Comparison of ENCODE assay signal across 12 cellular contexts in the genomic region with DNA sequence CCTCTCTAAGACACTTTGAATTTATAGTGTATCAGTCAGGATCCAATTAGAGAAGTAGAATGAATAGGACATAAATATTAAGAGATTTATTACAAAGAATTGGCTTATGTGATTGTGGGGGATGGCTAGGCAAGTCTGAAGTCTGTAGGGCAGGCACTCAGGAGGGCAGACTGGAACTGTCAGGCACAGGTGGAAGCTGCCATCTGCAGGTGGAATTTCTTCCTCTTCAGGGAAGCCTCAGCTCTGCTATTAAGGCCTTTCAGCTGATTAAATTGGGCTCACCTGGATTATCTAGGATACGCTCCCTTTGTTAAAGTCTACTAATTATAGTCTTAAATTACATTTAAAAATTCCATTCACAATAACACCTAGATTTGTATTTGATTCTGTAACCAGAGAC.
DNase-seq lines count a peak whose midpoint lies in the region; TF ChIP-seq lines count a peak whose summit lies in the region.
"Had no signal": no experiment of that assay in that cellular context is flagged by ENCODE, and none has a peak within 500 bp of the region (broad histone marks: within the 10 kb centered on the region; RNA-seq: fewer than 3 reads in every experiment).

No MANE protein-coding gene starts in this region.

- H3K36me3 Mint-ChIP-seq in nephron (ENCODE audit: low read depth), result no peaks in the 10 kb centered on the region

- no peaks in the 10 kb centered on the region for H4K20me1 ChIP-seq in smooth muscle cell (ENCODE audit: low read depth)

- no peaks in the 10 kb centered on the region for H3K4me1 ChIP-seq in smooth muscle cell (ENCODE audit: low read depth)

- 94% methylated on average over 1 of the region's 1 CpG for WGBS in smooth muscle cell (ENCODE audit: low lambda C conversion rate)

- DNase-seq in NCI-H510A treated with DMSO at 0.1 percent for 48 hours (lab: John Stamatoyannopoulos, UW) (peak; percentile 8), NCI-H510A (lab: John Stamatoyannopoulos, UW) (no peak), NCI-H146 treated with DMSO at 0.1 percent for 48 hours (lab: John Stamatoyannopoulos, UW; ENCODE audit: unreplicated experiment) (peak; percentile 69), SW480 (ENCODE audit: low spot score) (peak; percentile 49), hypothalamus (lab: John Stamatoyannopoulos, UW) (no peak), smooth muscle cell (lab: John Stamatoyannopoulos, UW; ENCODE audit: unreplicated experiment) (no peak), T-helper 2 cell (no peak)
- DNase-seq: caudate nucleus; GF-D8; stimulated activated naive CD4-positive, alpha-beta T cell treated with Interleukin-2 at 50 U/mL for 16 hours had no signal

- no peak overlapping the region for H3K4me3 Mint-ChIP-seq in nephron

- no peak overlapping the region for H3K4me3 ChIP-seq in smooth muscle cell

- H3K27ac ChIP-seq in smooth muscle cell (ENCODE audit: low read depth), result no peak overlapping the region
- H3K27ac ChIP-seq: neutrophil had no signal

- H3K79me2 ChIP-seq in smooth muscle cell (ENCODE audit: low read depth), result no peaks in the 10 kb centered on the region

- H3K9ac ChIP-seq in smooth muscle cell (ENCODE audit: low read depth), result no peak overlapping the region

- H3K27ac Mint-ChIP-seq in nephron, result peak overlapping the region in 2 of 3 experiments; percentile 28 to 41

- no peak overlapping the region for H3K4me2 ChIP-seq in smooth muscle cell

- no peaks in the 10 kb centered on the region for H3K9me3 Mint-ChIP-seq in nephron

- H3F3A ChIP-seq in smooth muscle cell (ENCODE audit: low read depth), result peaks cover 6% of the 10 kb centered on the region

- TF ChIP-seq CTCF in nephron (IDR thresholded peaks at IDR 0.05; ENCODE audit: unreplicated experiment in 3 of 3) (peak in 2 of 3 experiments; percentile 15 to 30), smooth muscle cell (IDR thresholded peaks at IDR 0.05; ENCODE audit: borderline replicate concordance, insufficient read depth, poor library complexity, severe bottlenecking) (no peak)

- H2AFZ ChIP-seq in smooth muscle cell (ENCODE audit: low read depth), result no peak overlapping the region

- H3K9me3 ChIP-seq in smooth muscle cell (replicated peaks; ENCODE audit: low read depth), result no peaks in the 10 kb centered on the region
- H3K9me3 ChIP-seq: neutrophil had no signal

- H3K4me1 Mint-ChIP-seq in nephron, result peaks cover 48% of the 10 kb centered on the region

- H3K36me3 ChIP-seq in smooth muscle cell (ENCODE audit: low read depth), result no peaks in the 10 kb centered on the region
- H3K36me3 ChIP-seq: neutrophil had no signal

- H3K27me3 ChIP-seq in smooth muscle cell (ENCODE audit: low read depth), result peaks cover 22% of the 10 kb centered on the region

- no peaks in the 10 kb centered on the region for H3K27me3 Mint-ChIP-seq in nephron (ENCODE audit: low read depth)

Comparison
In these comparisons a context has a peak if more than half of its experiments do, and no peak if none do; other contexts are left out.
1. DNase-seq: peak in NCI-H510A treated with DMSO at 0.1 percent for 48 hours (single experiment), NCI-H146 treated with DMSO at 0.1 percent for 48 hours (single experiment) and SW480 (single experiment); none in NCI-H510A (single experiment), hypothalamus (0 of 51), smooth muscle cell (single experiment) and T-helper 2 cell (0 of 5).